ENCODE assay signal across 9 cellular contexts in genomic region chr9:124414612-124415011, GRCh38. TPM values are rescaled to one million over a fixed set of nuclear protein-coding genes. Genes with fewer than 3 reads are reported as not detected.
DNase-seq lines count a peak whose midpoint lies in the region; ATAC-seq and TF ChIP-seq lines count a peak whose summit lies in the region.
"Had no signal": no experiment of that assay in that cellular context is flagged by ENCODE, and none has a peak within 500 bp of the region (broad histone marks: within the 10 kb centered on the region; RNA-seq: fewer than 3 reads in every experiment).

No MANE protein-coding gene starts in this region.

- 4% methylated on average over 12 of the region's 13 CpGs for WGBS in right lobe of liver (ENCODE audit: insufficient coverage, low coverage, low lambda C conversion rate, missing lambda C conversion rate)

- peaks cover 57% of the 10 kb centered on the region for H3K36me3 Mint-ChIP-seq in activated T-cell treated with anti-CD3 and anti-CD28 coated beads, Interleukin-2, amount 50 U/mL, for 24 hours (ENCODE audit: low read depth)
- H3K36me3 Mint-ChIP-seq in activated naive CD8-positive, alpha-beta T cell treated with anti-CD3 and anti-CD28 coated beads, Interleukin-2, amount 50 U/mL, for 24 hours (ENCODE audit: low read depth): peaks cover 45% of the 10 kb centered on the region

- H3K36me3 ChIP-seq in right lobe of liver (peaks cover 0 to 38% (median 22%) of the 10 kb centered on the region in 4 donors), tibial artery (peaks cover 43 to 46% (median 44%) of the 10 kb centered on the region in 3 donors)

- H3K27me3 ChIP-seq in right lobe of liver (no peaks in the 10 kb centered on the region), tibial artery (no peaks in the 10 kb centered on the region)

- peaks cover 44% of the 10 kb centered on the region for H3K4me1 Mint-ChIP-seq in activated T-cell treated with anti-CD3 and anti-CD28 coated beads, Interleukin-2, amount 50 U/mL, for 24 hours (ENCODE audit: low read depth)
- H3K4me1 Mint-ChIP-seq in activated naive CD8-positive, alpha-beta T cell treated with anti-CD3 and anti-CD28 coated beads, Interleukin-2, amount 50 U/mL, for 24 hours: peaks cover 46% of the 10 kb centered on the region

- H3K4me1 ChIP-seq in right lobe of liver (peaks cover 0 to 35% (median 6%) of the 10 kb centered on the region in 4 donors), tibial artery (peaks cover 0 to 16% (median 12%) of the 10 kb centered on the region in 4 donors)

- no peak for ATAC-seq in activated naive CD8-positive, alpha-beta T cell treated with anti-CD3 and anti-CD28 coated beads, Interleukin-2, amount 50 U/mL, for 24 hours
- ATAC-seq in right lobe of liver (no peak), GM19467 (IDR thresholded peaks at IDR 0.05; ENCODE audit: unreplicated experiment) (no peak)

- no peaks in the 10 kb centered on the region for H3K9me3 Mint-ChIP-seq in activated T-cell treated with anti-CD3 and anti-CD28 coated beads, Interleukin-2, amount 50 U/mL, for 24 hours
- peaks cover 3% of the 10 kb centered on the region for H3K9me3 Mint-ChIP-seq in activated naive CD8-positive, alpha-beta T cell treated with anti-CD3 and anti-CD28 coated beads, Interleukin-2, amount 50 U/mL, for 24 hours

- no peak for DNase-seq in activated T-cell treated with anti-CD3 and anti-CD28 coated beads, Interleukin-2, amount 50 U/mL, for 24 hours
- no peak for DNase-seq in activated T-cell treated with anti-CD3 and anti-CD28 coated beads, Interleukin-2, amount 50 U/mL, for 1 hour
- DNase-seq in activated naive CD8-positive, alpha-beta T cell treated with anti-CD3 and anti-CD28 coated beads, Interleukin-2, amount 50 U/mL, for 24 hours: peak; percentile 8
- DNase-seq in right lobe of liver: no peak
- no peak for DNase-seq in tibial artery
- no peak for DNase-seq in DMS153 (lab: John Stamatoyannopoulos, UW)
- DNase-seq in GM19240 (ENCODE audit: insufficient read length, low spot score): no peak

- H3K27ac ChIP-seq in right lobe of liver (peak overlapping the region; percentile 5 to 38 (median 31)), tibial artery (peak overlapping the region; percentile 63 to 70)

- no peak for TF ChIP-seq POLR2A in right lobe of liver (IDR thresholded peaks at IDR 0.05)

- no peak for TF ChIP-seq CTCF in right lobe of liver (IDR thresholded peaks at IDR 0.05)
- no peak for TF ChIP-seq CTCF in tibial artery (IDR thresholded peaks at IDR 0.05)

- H3K4me3 ChIP-seq in right lobe of liver (peak overlapping the region; percentile 61 to 97 (median 76)), tibial artery (peak overlapping the region; percentile 92 to 95)

- peak overlapping the region; percentile 100 for H3K27ac Mint-ChIP-seq in activated T-cell treated with anti-CD3 and anti-CD28 coated beads, Interleukin-2, amount 50 U/mL, for 24 hours
- H3K27ac Mint-ChIP-seq in activated naive CD8-positive, alpha-beta T cell treated with anti-CD3 and anti-CD28 coated beads, Interleukin-2, amount 50 U/mL, for 24 hours: peak overlapping the region; percentile 98

- no peaks in the 10 kb centered on the region for H3K9me3 ChIP-seq in right lobe of liver
- no peaks in the 10 kb centered on the region for H3K9me3 ChIP-seq in tibial artery

- intact Hi-C loops in right lobe of liver (cut with DNase I) (no loop called here), tibial artery (cut with DNase I; ENCODE audit: low total_unique reads) (loop anchor here (5.0 kb wide), 1 partner anchor 358 kb away; the partner anchor contains the start of gene NR6A1)

- H3K4me3 Mint-ChIP-seq in activated T-cell treated with anti-CD3 and anti-CD28 coated beads, Interleukin-2, amount 50 U/mL, for 24 hours: peak overlapping the region; percentile 100
- H3K4me3 Mint-ChIP-seq in activated naive CD8-positive, alpha-beta T cell treated with anti-CD3 and anti-CD28 coated beads, Interleukin-2, amount 50 U/mL, for 24 hours: peak overlapping the region; percentile 98

- H3K27me3 Mint-ChIP-seq in activated T-cell treated with anti-CD3 and anti-CD28 coated beads, Interleukin-2, amount 50 U/mL, for 24 hours: no peaks in the 10 kb centered on the region
- H3K27me3 Mint-ChIP-seq in activated naive CD8-positive, alpha-beta T cell treated with anti-CD3 and anti-CD28 coated beads, Interleukin-2, amount 50 U/mL, for 24 hours: no peaks in the 10 kb centered on the region

RNA-seq across cellular contexts. Expression of gene PSMB7, which starts 0.6 kb away (rescaled TPM):
- 100 to 1,000 TPM in 2 of 6 experiments, 10 to 100 TPM in 4; 76.4 to 196 (median 96.8) TPM for total RNA-seq in right lobe of liver

RNA-seq across cellular contexts. Expression of gene ADGRD2, which starts 35.6 kb away (rescaled TPM):
- total RNA-seq in right lobe of liver: not detected
- total RNA-seq: RPMI7951 had no signal
